ENCODE assay signal across 1 cellular context in genomic region chr11:13486926-13487660, GRCh38.
TF ChIP-seq lines count a peak whose summit lies in the region.

No MANE protein-coding gene starts in this region.

TF ChIP-seq in IMR-90, 13 proteins besides CTCF, POLR2A, EP300 and RAD21 (continued from another document):
- TF ChIP-seq MXI1 (IDR thresholded peaks at IDR 0.05; ENCODE audit: borderline replicate concordance, low read depth, low read length), result no peak
- TF ChIP-seq MAZ (IDR thresholded peaks at IDR 0.05; ENCODE audit: borderline replicate concordance, low read depth, low read length), result no peak
- no peak for TF ChIP-seq RCOR1 (IDR thresholded peaks at IDR 0.05; ENCODE audit: insufficient replicate concordance, low read length)
- TF ChIP-seq ELK1 (IDR thresholded peaks at IDR 0.05; ENCODE audit: borderline replicate concordance, low read depth, low read length), result no peak
- no peak for TF ChIP-seq NFE2L2 (IDR thresholded peaks at IDR 0.05; ENCODE audit: low read depth, low read length)
TF ChIP-seq in IMR-90: peak in this region for 0.
